ENCODE assay signal across 25 cellular contexts in the genomic region with DNA sequence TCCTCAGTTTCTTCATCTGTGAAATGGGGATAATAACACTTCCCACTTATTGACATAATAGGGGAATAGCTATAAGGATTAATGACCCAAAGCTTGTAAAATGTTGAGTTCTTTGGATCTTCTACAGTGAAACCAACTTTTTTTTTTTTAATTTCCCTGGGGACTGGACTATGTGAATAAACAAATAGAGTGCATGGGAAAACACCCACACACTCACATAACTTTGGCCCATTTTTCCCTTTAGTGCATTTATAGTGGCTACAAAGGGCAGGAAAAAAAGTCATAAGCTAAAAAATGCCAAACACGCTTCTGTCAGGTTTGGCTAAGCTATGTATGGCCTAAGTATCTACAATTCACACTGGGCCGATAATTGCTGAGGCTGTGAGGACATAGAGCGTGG.
DNase-seq lines count a peak whose midpoint lies in the region; TF ChIP-seq lines count a peak whose summit lies in the region.
"Had no signal": no experiment of that assay in that cellular context is flagged by ENCODE, and none has a peak within 500 bp of the region (broad histone marks: within the 10 kb centered on the region; RNA-seq: fewer than 3 reads in every experiment).

No MANE protein-coding gene starts in this region.

- H3K9me3 ChIP-seq in left ventricle myocardium inferior (replicated peaks) (no peaks in the 10 kb centered on the region), spleen (no peaks in the 10 kb centered on the region)

- H3K27me3 ChIP-seq in left ventricle myocardium inferior (ENCODE audit: low read depth) = no peaks in the 10 kb centered on the region
- no peaks in the 10 kb centered on the region for H3K27me3 ChIP-seq in spleen (replicated peaks in 1 of 7)

- H3K4me1 ChIP-seq in left ventricle myocardium inferior = peaks cover 10% of the 10 kb centered on the region
- peaks cover 0 to 6% (median 0%) of the 10 kb centered on the region in 6 donors for H3K4me1 ChIP-seq in spleen

- H3K27ac Mint-ChIP-seq in activated T-cell treated with anti-CD3 and anti-CD28 coated beads, Interleukin-2, amount 50 U/mL, for 24 hours = no peak overlapping the region
- H3K27ac Mint-ChIP-seq in activated naive CD8-positive, alpha-beta T cell treated with anti-CD3 and anti-CD28 coated beads for 36 hours = no peak overlapping the region
- H3K27ac Mint-ChIP-seq: B cell; CD8-positive, alpha-beta T cell had no signal

- peaks cover 1% of the 10 kb centered on the region for H3K9me3 Mint-ChIP-seq in activated T-cell treated with anti-CD3 and anti-CD28 coated beads, Interleukin-2, amount 50 U/mL, for 24 hours
- no peaks in the 10 kb centered on the region for H3K9me3 Mint-ChIP-seq in activated naive CD8-positive, alpha-beta T cell treated with anti-CD3 and anti-CD28 coated beads for 36 hours
- H3K9me3 Mint-ChIP-seq: CD8-positive, alpha-beta T cell had no signal

- H3K27ac ChIP-seq in left ventricle myocardium inferior (replicated peaks) (peak overlapping the region; percentile 38), spleen (peak overlapping the region in 5 of 8 donors; percentile 14 to 47 (median 36))
- H3K27ac ChIP-seq: 22Rv1, C4-2B had no signal

- intact Hi-C loops in left ventricle myocardium inferior (cut with micrococcal nuclease) (no loop called here), cardiac septum (cut with DNase I) (no loop called here), spleen (cut with DNase I; ENCODE audit: low total_unique reads) (no loop called here)

- no peaks in the 10 kb centered on the region for H3K4me1 Mint-ChIP-seq in activated T-cell treated with anti-CD3 and anti-CD28 coated beads, Interleukin-2, amount 50 U/mL, for 24 hours (ENCODE audit: low read depth)
- H3K4me1 Mint-ChIP-seq in activated naive CD8-positive, alpha-beta T cell treated with anti-CD3 and anti-CD28 coated beads for 36 hours = no peaks in the 10 kb centered on the region
- H3K4me1 Mint-ChIP-seq: B cell had no signal

- TF ChIP-seq POLR2A in spleen (IDR thresholded peaks at IDR 0.05) = no peak

- WGBS in spleen, 5 donors = 83 to 91% (median 87%) methylated on average over 3 of the region's 3 CpGs

- no peaks in the 10 kb centered on the region for H3K36me3 Mint-ChIP-seq in activated T-cell treated with anti-CD3 and anti-CD28 coated beads, Interleukin-2, amount 50 U/mL, for 24 hours (ENCODE audit: low read depth)
- no peaks in the 10 kb centered on the region for H3K36me3 Mint-ChIP-seq in activated naive CD8-positive, alpha-beta T cell treated with anti-CD3 and anti-CD28 coated beads for 36 hours
- H3K36me3 Mint-ChIP-seq: CD8-positive, alpha-beta T cell had no signal

- no peak overlapping the region for H3K4me3 ChIP-seq in left ventricle myocardium inferior
- no peak overlapping the region for H3K4me3 ChIP-seq in fibroblast of pulmonary artery (replicated peaks; ENCODE audit: low read depth, low read length)
- no peak overlapping the region for H3K4me3 ChIP-seq in spleen
- H3K4me3 ChIP-seq: K562 had no signal

- no peaks in the 10 kb centered on the region for H3K27me3 Mint-ChIP-seq in activated T-cell treated with anti-CD3 and anti-CD28 coated beads, Interleukin-2, amount 50 U/mL, for 24 hours
- no peaks in the 10 kb centered on the region for H3K27me3 Mint-ChIP-seq in activated naive CD8-positive, alpha-beta T cell treated with anti-CD3 and anti-CD28 coated beads for 36 hours
- H3K27me3 Mint-ChIP-seq: B cell had no signal

- TF ChIP-seq CTCF in left ventricle myocardium inferior (IDR thresholded peaks at IDR 0.05; ENCODE audit: borderline replicate concordance) (no peak), fibroblast of pulmonary artery (IDR thresholded peaks at IDR 0.05; ENCODE audit: low read length, missing control alignments) (no peak), spleen (IDR thresholded peaks at IDR 0.05 in 8 of 11, conservative IDR thresholded peaks at IDR 0.05 in 3 of 11) (no peak)

- H3K36me3 ChIP-seq in left ventricle myocardium inferior = no peaks in the 10 kb centered on the region
- no peaks in the 10 kb centered on the region for H3K36me3 ChIP-seq in spleen

- H3K4me3 Mint-ChIP-seq in activated T-cell treated with anti-CD3 and anti-CD28 coated beads, Interleukin-2, amount 50 U/mL, for 24 hours = no peak overlapping the region
- H3K4me3 Mint-ChIP-seq in activated naive CD8-positive, alpha-beta T cell treated with anti-CD3 and anti-CD28 coated beads for 36 hours = no peak overlapping the region
- H3K4me3 Mint-ChIP-seq: B cell; CD8-positive, alpha-beta T cell had no signal

- DNase-seq in left ventricle myocardium inferior = no peak
- DNase-seq in cardiac septum (ENCODE audit: low spot score) = no peak
- DNase-seq in dermis blood vessel endothelial cell = peak; percentile 46
- DNase-seq in fibroblast of pulmonary artery (ENCODE audit: low read depth) = peak; percentile 14
- no peak for DNase-seq in spleen
- DNase-seq in activated T-cell treated with anti-CD3 and anti-CD28 coated beads, Interleukin-2, amount 50 U/mL, for 24 hours = no peak
- DNase-seq in activated naive CD8-positive, alpha-beta T cell treated with anti-CD3 and anti-CD28 coated beads for 36 hours = no peak
- DNase-seq in T-helper 1 cell = no peak
- DNase-seq: CD8-positive, alpha-beta T cell; DMS 273 treated with DMSO at 0.1 percent for 48 hours; DMS79 treated with DMSO at 0.1 percent for 48 hours; H7; Kasumi-1; NCI-H1092 treated with DMSO at 0.1 percent for 48 hours; NCI-H1436; NCI-H187 treated with DMSO at 0.1 percent for 48 hours; NCI-H2107; NCI-H446; NCI-H524 treated with DMSO at 0.1 percent for 48 hours; NCI-H774; NK-92 treated with Interleukin-12 subunit alpha and Interleukin-12 subunit beta, amount 100 ng/mL, for 24 hours had no signal

Comparison
In these comparisons a context has a peak if more than half of its experiments do, and no peak if none do; other contexts are left out.
1. DNase-seq: peak in dermis blood vessel endothelial cell (single experiment) and fibroblast of pulmonary artery (single experiment); none in left ventricle myocardium inferior (single experiment), cardiac septum (single experiment), spleen (single experiment), activated T-cell treated with anti-CD3 and anti-CD28 coated beads, Interleukin-2, amount 50 U/mL, for 24 hours (single experiment), activated naive CD8-positive, alpha-beta T cell treated with anti-CD3 and anti-CD28 coated beads for 36 hours (single experiment) and T-helper 1 cell (0 of 5).